Comparison of ENCODE assay signal across 8 cellular contexts in genomic region chr3:152309535-152310317, GRCh38. TPM values are rescaled to one million over a fixed set of nuclear protein-coding genes. Genes with fewer than 3 reads are reported as not detected.
A peak's percentile ranks its signal among the peaks of the same experiment; 100 is the strongest.
DNase-seq lines count a peak whose midpoint lies in the region; ATAC-seq and TF ChIP-seq lines count a peak whose summit lies in the region.

No MANE protein-coding gene starts in this region.

- H3K4me3 ChIP-seq in epithelial cell of esophagus (ENCODE audit: low read length), result no peak overlapping the region
- no peak overlapping the region for H3K4me3 ChIP-seq in skeletal muscle tissue (ENCODE audit: low read length in 3 of 3)

- H3K4me1 ChIP-seq in skeletal muscle tissue (ENCODE audit: control insufficient read depth in 3 of 3, insufficient read depth in 3 of 3, low read length in 3 of 3), result peaks cover 26 to 42% (median 37%) of the 10 kb centered on the region in 3 donors

- POLR2A ChIA-PET in GM10248 (lab: Yijun Ruan, JAX), result interaction anchor here (1.4 kb wide), 1 partner anchor 29 kb away, joined by 4 read pairs; no protein-coding TSS in a partner anchor

- peak overlapping the region in 1 of 3 donors; percentile 14 for H3K9ac ChIP-seq in skeletal muscle tissue (ENCODE audit: low read depth in 1 of 3, low read length in 3 of 3)

- CTCF ChIA-PET in GM10248 (lab: Yijun Ruan, JAX), result interaction anchor here (0.7 to 2.9 kb wide), 4 partner anchors 8 to 22 kb away, joined by 3 to 25 read pairs (median 8); no protein-coding TSS in a partner anchor

- DNase-seq in RKO (ENCODE audit: low spot score) (peak; percentile 45), epithelial cell of esophagus (ENCODE audit: low read depth) (peak; percentile 55), HPDE6-E6E7 (ENCODE audit: extremely low spot score) (no peak), GM10248 (ENCODE audit: extremely low spot score) (no peak), H4 (ENCODE audit: low spot score) (no peak)
- no peak for DNase-seq in activated CD4-positive, alpha-beta T cell treated with anti-CD3 and anti-CD28 coated beads for 4 hours

- TF ChIP-seq CTCF in epithelial cell of esophagus (IDR thresholded peaks at IDR 0.05; ENCODE audit: insufficient read depth, low read depth, low read length, missing control alignments) (no peak), GM10248 (IDR thresholded peaks at IDR 0.05; ENCODE audit: control extremely low read depth, extremely low read depth, low read depth, missing control alignments) (no peak)

- ATAC-seq in GM18868 (IDR thresholded peaks at IDR 0.05; ENCODE audit: unreplicated experiment), result peak; percentile 72

- no peaks in the 10 kb centered on the region for H3K36me3 ChIP-seq in skeletal muscle tissue (ENCODE audit: control insufficient read depth in 3 of 3, insufficient read depth in 3 of 3, low read length in 3 of 3)

- no peaks in the 10 kb centered on the region for H3K9me3 ChIP-seq in skeletal muscle tissue (ENCODE audit: control insufficient read depth in 3 of 3, low read length in 3 of 3)

- peak overlapping the region; percentile 70 for H3K27ac ChIP-seq in skeletal muscle tissue (ENCODE audit: low read depth, low read length)

- no peaks in the 10 kb centered on the region for H3K27me3 ChIP-seq in skeletal muscle tissue (ENCODE audit: control insufficient read depth in 3 of 3, insufficient read depth in 3 of 3, low read length in 3 of 3)

RNA-seq across cellular contexts. Expression of gene MBNL1, which starts 41.0 kb away (rescaled TPM):
- total RNA-seq in skeletal muscle tissue, result 76.7 TPM
- 87.0 and 153 TPM in 2 replicates for total RNA-seq in H4 (2014; rRNA removed; shearing (Covaris generic))

Comparison
In these comparisons a context has a peak if more than half of its experiments do, and no peak if none do; other contexts are left out.
1. DNase-seq: peak in RKO (single experiment) and epithelial cell of esophagus (single experiment); none in HPDE6-E6E7 (single experiment), GM10248 (single experiment), H4 (single experiment) and activated CD4-positive, alpha-beta T cell treated with anti-CD3 and anti-CD28 coated beads for 4 hours (0 of 2).